Comparison of ENCODE assay signal across 10 cellular contexts in the genomic region with DNA sequence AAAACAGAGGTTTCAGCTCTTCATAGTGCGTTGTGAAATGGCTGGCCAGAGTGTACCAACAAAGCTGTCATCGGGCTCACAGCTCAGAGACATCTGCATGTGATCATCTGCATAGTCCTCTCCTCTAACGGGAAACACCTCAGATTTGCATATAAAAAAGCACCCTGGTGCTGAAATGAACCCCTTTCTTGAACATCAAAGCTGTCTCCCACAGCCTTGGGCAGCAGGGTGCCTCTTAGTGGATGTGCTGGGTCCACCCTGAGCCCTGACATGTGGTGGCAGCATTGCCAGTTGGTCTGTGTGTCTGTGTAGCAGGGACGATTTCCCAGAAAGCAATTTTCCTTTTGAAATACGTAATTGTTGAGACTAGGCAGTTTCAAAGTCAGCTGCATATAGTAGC. TPM values are rescaled to one million over a fixed set of nuclear protein-coding genes. Genes with fewer than 3 reads are reported as not detected.
A peak's percentile ranks its signal among the peaks of the same experiment; 100 is the strongest.
DNase-seq lines count a peak whose midpoint lies in the region; ATAC-seq and TF ChIP-seq lines count a peak whose summit lies in the region.
"Had no signal": no experiment of that assay in that cellular context is flagged by ENCODE, and none has a peak within 500 bp of the region (broad histone marks: within the 10 kb centered on the region; RNA-seq: fewer than 3 reads in every experiment).

No MANE protein-coding gene starts in this region.

- intact Hi-C loops in activated CD8-positive, alpha-beta T cell treated with anti-CD3 and anti-CD28 coated beads for 36 hours (cut with micrococcal nuclease) = no loop called here

- H3K9me3 Mint-ChIP-seq in activated CD8-positive, alpha-beta T cell treated with anti-CD3 and anti-CD28 coated beads for 36 hours = no peaks in the 10 kb centered on the region
- no peaks in the 10 kb centered on the region for H3K9me3 Mint-ChIP-seq in activated CD8-positive, alpha-beta T cell treated with anti-CD3 and anti-CD28 coated beads, Interleukin-2, amount 10 ng/mL, durations not matched to agents 7 days and 5 days (ENCODE audit: insufficient read depth)
- H3K9me3 Mint-ChIP-seq in activated naive CD8-positive, alpha-beta T cell treated with anti-CD3 and anti-CD28 coated beads, Interleukin-2, amount 50 U/mL, for 24 hours = no peaks in the 10 kb centered on the region
- H3K9me3 Mint-ChIP-seq in stimulated activated effector memory CD8-positive, alpha-beta T cell treated with anti-CD3 and anti-CD28 coated beads, Interleukin-12 subunit alpha, Interleukin-12 subunit beta, amount 100 ng/mL, for 72 hours = no peaks in the 10 kb centered on the region

- ATAC-seq in activated CD8-positive, alpha-beta T cell treated with anti-CD3 and anti-CD28 coated beads for 36 hours = peak; percentile 72
- ATAC-seq in activated CD8-positive, alpha-beta T cell treated with anti-CD3 and anti-CD28 coated beads, Interleukin-2, amount 10 ng/mL, durations not matched to agents 7 days and 5 days = no peak
- ATAC-seq in HG02798 (IDR thresholded peaks at IDR 0.05; ENCODE audit: poor library complexity, unreplicated experiment) = peak; percentile 72
- ATAC-seq in activated naive CD8-positive, alpha-beta T cell treated with anti-CD3 and anti-CD28 coated beads, Interleukin-2, amount 50 U/mL, for 24 hours = peak; percentile 72
- ATAC-seq in stimulated activated effector memory CD8-positive, alpha-beta T cell treated with anti-CD3 and anti-CD28 coated beads, Interleukin-12 subunit alpha, Interleukin-12 subunit beta, amount 100 ng/mL, for 72 hours = peak; percentile 76
- ATAC-seq: left lobe of liver had no signal

- H3K36me3 Mint-ChIP-seq in activated CD8-positive, alpha-beta T cell treated with anti-CD3 and anti-CD28 coated beads for 36 hours (ENCODE audit: low read depth) = peaks cover 25% of the 10 kb centered on the region
- H3K36me3 Mint-ChIP-seq in activated CD8-positive, alpha-beta T cell treated with anti-CD3 and anti-CD28 coated beads, Interleukin-2, amount 10 ng/mL, durations not matched to agents 7 days and 5 days (ENCODE audit: low read depth) = peaks cover 32% of the 10 kb centered on the region
- H3K36me3 Mint-ChIP-seq in activated naive CD8-positive, alpha-beta T cell treated with anti-CD3 and anti-CD28 coated beads, Interleukin-2, amount 50 U/mL, for 24 hours (ENCODE audit: low read depth) = peaks cover 21% of the 10 kb centered on the region
- peaks cover 60% of the 10 kb centered on the region for H3K36me3 Mint-ChIP-seq in stimulated activated effector memory CD8-positive, alpha-beta T cell treated with anti-CD3 and anti-CD28 coated beads, Interleukin-12 subunit alpha, Interleukin-12 subunit beta, amount 100 ng/mL, for 72 hours

- TF ChIP-seq CTCF in activated CD8-positive, alpha-beta T cell treated with anti-CD3 and anti-CD28 coated beads for 36 hours (IDR thresholded peaks at IDR 0.05) = no peak

- H3K27ac Mint-ChIP-seq in activated CD8-positive, alpha-beta T cell treated with anti-CD3 and anti-CD28 coated beads for 36 hours = peak overlapping the region; percentile 65
- H3K27ac Mint-ChIP-seq in activated CD8-positive, alpha-beta T cell treated with anti-CD3 and anti-CD28 coated beads, Interleukin-2, amount 10 ng/mL, durations not matched to agents 7 days and 5 days = no peak overlapping the region
- peak overlapping the region; percentile 67 for H3K27ac Mint-ChIP-seq in activated naive CD8-positive, alpha-beta T cell treated with anti-CD3 and anti-CD28 coated beads, Interleukin-2, amount 50 U/mL, for 24 hours
- H3K27ac Mint-ChIP-seq in stimulated activated effector memory CD8-positive, alpha-beta T cell treated with anti-CD3 and anti-CD28 coated beads, Interleukin-12 subunit alpha, Interleukin-12 subunit beta, amount 100 ng/mL, for 72 hours = peak overlapping the region; percentile 78

- H3K4me3 Mint-ChIP-seq in activated CD8-positive, alpha-beta T cell treated with anti-CD3 and anti-CD28 coated beads for 36 hours = no peak overlapping the region
- no peak overlapping the region for H3K4me3 Mint-ChIP-seq in activated CD8-positive, alpha-beta T cell treated with anti-CD3 and anti-CD28 coated beads, Interleukin-2, amount 10 ng/mL, durations not matched to agents 7 days and 5 days
- no peak overlapping the region for H3K4me3 Mint-ChIP-seq in activated naive CD8-positive, alpha-beta T cell treated with anti-CD3 and anti-CD28 coated beads, Interleukin-2, amount 50 U/mL, for 24 hours
- peak overlapping the region; percentile 8 for H3K4me3 Mint-ChIP-seq in stimulated activated effector memory CD8-positive, alpha-beta T cell treated with anti-CD3 and anti-CD28 coated beads, Interleukin-12 subunit alpha, Interleukin-12 subunit beta, amount 100 ng/mL, for 72 hours

- POLR2A ChIA-PET in activated CD8-positive, alpha-beta T cell treated with anti-CD3 and anti-CD28 coated beads for 36 hours (lab: Charles Lee) = interaction anchor here (0.6 to 1.2 kb wide), 2 partner anchors 9 to 508 kb away, joined by 3 to 4 read pairs; no protein-coding TSS in a partner anchor
- POLR2A ChIA-PET in activated CD8-positive, alpha-beta T cell treated with anti-CD3 and anti-CD28 coated beads, Interleukin-2, amount 10 ng/mL, durations not matched to agents 7 days and 5 days (lab: Charles Lee) = no interaction called here

- peak; percentile 24 for DNase-seq in activated CD8-positive, alpha-beta T cell treated with anti-CD3 and anti-CD28 coated beads for 36 hours
- no peak for DNase-seq in activated CD8-positive, alpha-beta T cell treated with anti-CD3 and anti-CD28 coated beads, Interleukin-2, amount 10 ng/mL, durations not matched to agents 7 days and 5 days
- DNase-seq in activated naive CD8-positive, alpha-beta T cell treated with anti-CD3 and anti-CD28 coated beads, Interleukin-2, amount 50 U/mL, for 24 hours = no peak
- DNase-seq in stimulated activated effector memory CD8-positive, alpha-beta T cell treated with anti-CD3 and anti-CD28 coated beads, Interleukin-12 subunit alpha, Interleukin-12 subunit beta, amount 100 ng/mL, for 72 hours (ENCODE audit: low spot score in 2 of 2) = no peak
- DNase-seq in A172 (ENCODE audit: low spot score) (no peak), NCI-H748 (lab: John Stamatoyannopoulos, UW; ENCODE audit: unreplicated experiment) (no peak), NCI-H524 treated with DMSO at 0.1 percent for 48 hours (lab: John Stamatoyannopoulos, UW) (no peak)
- DNase-seq: ACHN had no signal

- no peaks in the 10 kb centered on the region for H3K27me3 Mint-ChIP-seq in activated CD8-positive, alpha-beta T cell treated with anti-CD3 and anti-CD28 coated beads for 36 hours
- no peaks in the 10 kb centered on the region for H3K27me3 Mint-ChIP-seq in activated CD8-positive, alpha-beta T cell treated with anti-CD3 and anti-CD28 coated beads, Interleukin-2, amount 10 ng/mL, durations not matched to agents 7 days and 5 days (ENCODE audit: low read depth)
- H3K27me3 Mint-ChIP-seq in activated naive CD8-positive, alpha-beta T cell treated with anti-CD3 and anti-CD28 coated beads, Interleukin-2, amount 50 U/mL, for 24 hours = no peaks in the 10 kb centered on the region

- peaks cover 16% of the 10 kb centered on the region for H3K4me1 Mint-ChIP-seq in activated CD8-positive, alpha-beta T cell treated with anti-CD3 and anti-CD28 coated beads for 36 hours (ENCODE audit: low read depth)
- peaks cover 8% of the 10 kb centered on the region for H3K4me1 Mint-ChIP-seq in activated CD8-positive, alpha-beta T cell treated with anti-CD3 and anti-CD28 coated beads, Interleukin-2, amount 10 ng/mL, durations not matched to agents 7 days and 5 days (ENCODE audit: low read depth)
- H3K4me1 Mint-ChIP-seq in activated naive CD8-positive, alpha-beta T cell treated with anti-CD3 and anti-CD28 coated beads, Interleukin-2, amount 50 U/mL, for 24 hours = peaks cover 5% of the 10 kb centered on the region
- peaks cover 22% of the 10 kb centered on the region for H3K4me1 Mint-ChIP-seq in stimulated activated effector memory CD8-positive, alpha-beta T cell treated with anti-CD3 and anti-CD28 coated beads, Interleukin-12 subunit alpha, Interleukin-12 subunit beta, amount 100 ng/mL, for 72 hours

- CTCF ChIA-PET in activated CD8-positive, alpha-beta T cell treated with anti-CD3 and anti-CD28 coated beads for 36 hours (lab: Charles Lee) = interaction anchor here (1.2 to 2.1 kb wide), 2 partner anchors 72 to 249 kb away, joined by 4 to 5 read pairs; no protein-coding TSS in a partner anchor
- CTCF ChIA-PET in activated CD8-positive, alpha-beta T cell treated with anti-CD3 and anti-CD28 coated beads, Interleukin-2, amount 10 ng/mL, durations not matched to agents 7 days and 5 days (lab: Charles Lee) = interaction anchor here (1.3 to 2.1 kb wide), 3 partner anchors 8 to 72 kb away, joined by 4 to 6 read pairs (median 5); no protein-coding TSS in a partner anchor

RNA-seq across cellular contexts. Expression of gene PAPLN, which starts 14.3 kb away (rescaled TPM):
- total RNA-seq in activated CD8-positive, alpha-beta T cell treated with anti-CD3 and anti-CD28 coated beads for 36 hours = under 1 TPM; 0.29 to 0.47 TPM
- total RNA-seq in activated CD8-positive, alpha-beta T cell treated with anti-CD3 and anti-CD28 coated beads, Interleukin-2, amount 10 ng/mL, durations not matched to agents 7 days and 5 days = under 1 TPM; 0.29 to 0.45 TPM
- total RNA-seq in A172 (2014; rRNA removed; shearing (Covaris generic)) = 0.57 and 0.86 TPM in 2 replicates
